Comparison of ENCODE assay signal across 28 cellular contexts in genomic region chr3:194474675-194475074, GRCh38. TPM values are rescaled to one million over a fixed set of nuclear protein-coding genes. Genes with fewer than 3 reads are reported as not detected.
DNase-seq lines count a peak whose midpoint lies in the region; ATAC-seq and TF ChIP-seq lines count a peak whose summit lies in the region.
"Had no signal": no experiment of that assay in that cellular context is flagged by ENCODE, and none has a peak within 500 bp of the region (broad histone marks: within the 10 kb centered on the region; RNA-seq: fewer than 3 reads in every experiment).

No MANE protein-coding gene starts in this region.

- no peak for TF ChIP-seq RAD21 in IMR-90 (IDR thresholded peaks at IDR 0.05; ENCODE audit: low read length)

- no peak overlapping the region for H2BK120ac ChIP-seq in IMR-90 (ENCODE audit: low read depth, low read length)

- no peaks in the 10 kb centered on the region for H3K27me3 ChIP-seq in IMR-90 (ENCODE audit: control insufficient read depth, insufficient read depth, low read length)
- H3K27me3 ChIP-seq: ascending aorta, heart left ventricle, pancreas, SJSA1, spleen had no signal

- no peak overlapping the region for H2BK15ac ChIP-seq in IMR-90 (ENCODE audit: low read depth, low read length)

- POLR2A ChIA-PET in IMR-90 (lab: Charles Lee; ENCODE audit: unreplicated experiment), result no interaction called here

- in situ Hi-C loops in IMR-90 (cut with MboI; ENCODE audit: low sequenced_read_pairs), result no loop called here

- dilution Hi-C loops in IMR-90 (cut with HindIII; ENCODE audit: low sequenced_read_pairs, unreplicated experiment), result no loop called here

- H3K27ac ChIP-seq in IMR-90 (ENCODE audit: insufficient read depth, low read length) (peak overlapping the region; percentile 66; the same call in 1 of the 2 replicates), mesodermal cell (ENCODE audit: low read depth, low read length, severe bottlenecking) (peak overlapping the region; percentile 18)
- H3K27ac ChIP-seq: A549, pancreas, SJSA1, spleen had no signal

- CTCF ChIA-PET in activated naive CD4-positive, alpha-beta T cell treated with anti-CD3 and anti-CD28 coated beads, Interleukin-2, amount 10 ng/mL, durations not matched to agents 7 days and 5 days (lab: Charles Lee), result interaction anchor here (0.9 to 4.9 kb wide), 6 partner anchors 9 to 121 kb away, joined by 3 to 35 read pairs (median 5); no protein-coding TSS in a partner anchor
- CTCF ChIA-PET in IMR-90 (lab: Yijun Ruan, JAX), result interaction anchor here (0.6 to 1.4 kb wide), 5 partner anchors 9 to 119 kb away, joined by 3 to 6 read pairs (median 3); no protein-coding TSS in a partner anchor

- H3K23ac ChIP-seq in IMR-90 (ENCODE audit: low read depth, low read length), result no peak overlapping the region

- no peak overlapping the region for H4K8ac ChIP-seq in IMR-90 (ENCODE audit: low read depth in 2 of 2, low read length in 2 of 2)

- peaks cover 18% of the 10 kb centered on the region for H3K9me1 ChIP-seq in IMR-90 (ENCODE audit: insufficient read depth, low read length)

- H3K36me3 Mint-ChIP-seq in activated naive CD4-positive, alpha-beta T cell treated with anti-CD3 and anti-CD28 coated beads, Interleukin-2, amount 50 U/mL, for 24 hours, result no peaks in the 10 kb centered on the region
- peaks cover 2% of the 10 kb centered on the region for H3K36me3 Mint-ChIP-seq in activated naive CD4-positive, alpha-beta T cell treated with anti-CD3 and anti-CD28 coated beads, Interleukin-2, amount 10 ng/mL, durations not matched to agents 7 days and 5 days

- ATAC-seq in IMR-90 (ENCODE audit: low read depth) (peak; percentile 41), GM21528 (IDR thresholded peaks at IDR 0.05; ENCODE audit: low FRiP score, unreplicated experiment) (no peak)
- ATAC-seq: K562, Panc1, pancreas had no signal

- peak overlapping the region; percentile 1 for H3K4me3 Mint-ChIP-seq in activated naive CD4-positive, alpha-beta T cell treated with anti-CD3 and anti-CD28 coated beads, Interleukin-2, amount 50 U/mL, for 24 hours
- no peak overlapping the region for H3K4me3 Mint-ChIP-seq in activated naive CD4-positive, alpha-beta T cell treated with anti-CD3 and anti-CD28 coated beads, Interleukin-2, amount 10 ng/mL, durations not matched to agents 7 days and 5 days
- H3K4me3 Mint-ChIP-seq: activated naive CD4-positive, alpha-beta T cell treated with anti-CD3 and anti-CD28 coated beads for 36 hours had no signal

- peak overlapping the region; percentile 80 for H3K18ac ChIP-seq in IMR-90 (ENCODE audit: low read depth, low read length)

- H4K5ac ChIP-seq in IMR-90 (ENCODE audit: low read depth, low read length), result 0 out of 2 replicates have a peak overlapping the region, but pooled peaks have one; percentile 66

- H3K4me1 ChIP-seq in IMR-90 (ENCODE audit: control insufficient read depth, insufficient read depth, low read length) (peaks cover 26% of the 10 kb centered on the region), mesodermal cell (ENCODE audit: control insufficient read depth, insufficient read depth, low read length, poor library complexity, severe bottlenecking) (no peaks in the 10 kb centered on the region)

- no CpG with 5 or more reads among the region's 7 CpGs for WGBS in IMR-90 (ENCODE audit: extremely low coverage in 2 of 2, insufficient read length in 1 of 2), 2 experiments
- 96% methylated on average over 5 of the region's 7 CpGs; no CpG with 5 or more reads in 1 of the 2 experiments for WGBS in mesodermal cell (ENCODE audit: insufficient coverage in 2 of 2), 2 experiments

- no peaks in the 10 kb centered on the region for H3K27me3 Mint-ChIP-seq in activated naive CD4-positive, alpha-beta T cell treated with anti-CD3 and anti-CD28 coated beads, Interleukin-2, amount 50 U/mL, for 24 hours
- H3K27me3 Mint-ChIP-seq in activated naive CD4-positive, alpha-beta T cell treated with anti-CD3 and anti-CD28 coated beads, Interleukin-2, amount 10 ng/mL, durations not matched to agents 7 days and 5 days, result no peaks in the 10 kb centered on the region

- DNase-seq in activated naive CD4-positive, alpha-beta T cell treated with anti-CD3 and anti-CD28 coated beads, Interleukin-2, amount 10 ng/mL, durations not matched to agents 7 days and 5 days, result no peak
- peak; percentile 44 for DNase-seq in IMR-90
- DNase-seq in astrocyte of the hippocampus (ENCODE audit: low read depth, low spot score), result peak; percentile 38
- no peak for DNase-seq in NCI-H2107 treated with DMSO at 0.1 percent for 48 hours (lab: John Stamatoyannopoulos, UW; ENCODE audit: unreplicated experiment)
- no peak for DNase-seq in effector CD8-positive, alpha-beta T cell (lab: John Stamatoyannopoulos, UW)
- DNase-seq: activated naive CD4-positive, alpha-beta T cell treated with anti-CD3 and anti-CD28 coated beads for 36 hours; central memory CD4-positive, alpha-beta T cell; COR-L47; DMS79; GF-D8; heart left ventricle; kidney glomerular epithelial cell; NCI-H1105; NCI-H187 treated with DMSO at 0.1 percent for 48 hours; NCI-H526; NK-92 treated with Interleukin-12 subunit alpha and Interleukin-12 subunit beta, amount 100 ng/mL, for 24 hours; pancreas; spleen; trophoblast cell had no signal

- H3K36me3 ChIP-seq in IMR-90 (ENCODE audit: control insufficient read depth, insufficient read depth, low read length) (peaks cover 11% of the 10 kb centered on the region), mesodermal cell (ENCODE audit: control insufficient read depth, insufficient read depth, low read length) (peaks cover 21% of the 10 kb centered on the region)
- H3K36me3 ChIP-seq: ascending aorta, pancreas had no signal

- no peak overlapping the region for H3K27ac Mint-ChIP-seq in activated naive CD4-positive, alpha-beta T cell treated with anti-CD3 and anti-CD28 coated beads, Interleukin-2, amount 50 U/mL, for 24 hours
- H3K27ac Mint-ChIP-seq in activated naive CD4-positive, alpha-beta T cell treated with anti-CD3 and anti-CD28 coated beads, Interleukin-2, amount 10 ng/mL, durations not matched to agents 7 days and 5 days, result no peak overlapping the region
- H3K27ac Mint-ChIP-seq: activated naive CD4-positive, alpha-beta T cell treated with anti-CD3 and anti-CD28 coated beads for 36 hours had no signal

- peaks cover 23% of the 10 kb centered on the region for H3K4me1 Mint-ChIP-seq in activated naive CD4-positive, alpha-beta T cell treated with anti-CD3 and anti-CD28 coated beads, Interleukin-2, amount 50 U/mL, for 24 hours
- peaks cover 6% of the 10 kb centered on the region for H3K4me1 Mint-ChIP-seq in activated naive CD4-positive, alpha-beta T cell treated with anti-CD3 and anti-CD28 coated beads, Interleukin-2, amount 10 ng/mL, durations not matched to agents 7 days and 5 days

- no TSS peak for BruUV-seq in IMR-90 (replicated peaks; lab: Mats Ljungman, UMichigan)

- no peak overlapping the region for H2AK5ac ChIP-seq in IMR-90 (ENCODE audit: low read depth, low read length)

- H2AFZ ChIP-seq in IMR-90 (replicated peaks; ENCODE audit: low read length, poor library complexity), result no peak overlapping the region

- peak overlapping the region; percentile 49 for H2BK5ac ChIP-seq in IMR-90 (ENCODE audit: low read depth, low read length, poor library complexity, severe bottlenecking)

- peak overlapping the region; percentile 66; the same call in 1 of the 2 replicates for H3K4me2 ChIP-seq in IMR-90 (ENCODE audit: low read depth, low read length)
- H3K4me2 ChIP-seq: A549 had no signal

- no peak overlapping the region for H2BK20ac ChIP-seq in IMR-90 (ENCODE audit: low read depth, low read length)

- H3K56ac ChIP-seq in IMR-90 (ENCODE audit: extremely low read depth, insufficient read depth, low read length), result no peak overlapping the region

- TF ChIP-seq CTCF in IMR-90 (conservative IDR thresholded peaks at IDR 0.05; ENCODE audit: low read depth, low read length), result no peak

- H4K91ac ChIP-seq in IMR-90 (ENCODE audit: insufficient read depth, low read depth, low read length), result no peak overlapping the region

- H3K4me3 ChIP-seq in IMR-90 (ENCODE audit: insufficient read depth, low read depth, low read length), result no peak overlapping the region
- H3K4me3 ChIP-seq in mesodermal cell (ENCODE audit: extremely low read depth, insufficient read depth, low read length, poor library complexity, severe bottlenecking), result no peak overlapping the region
- H3K4me3 ChIP-seq: A549, ascending aorta, heart left ventricle, K562, lung, pancreas, SJSA1, spleen had no signal

- H2AK9ac ChIP-seq in IMR-90 (replicated peaks; ENCODE audit: low read depth, low read length, poor library complexity), result no peak overlapping the region

- peaks cover 0 to 52% of the 10 kb centered on the region in 2 experiments; a peak in 2 of 4 replicates for H3K79me1 ChIP-seq in IMR-90 (ENCODE audit: low read depth in 1 of 2, low read length in 2 of 2)

- H3K9me3 Mint-ChIP-seq in activated naive CD4-positive, alpha-beta T cell treated with anti-CD3 and anti-CD28 coated beads, Interleukin-2, amount 50 U/mL, for 24 hours, result no peaks in the 10 kb centered on the region
- H3K9me3 Mint-ChIP-seq in activated naive CD4-positive, alpha-beta T cell treated with anti-CD3 and anti-CD28 coated beads, Interleukin-2, amount 10 ng/mL, durations not matched to agents 7 days and 5 days, result no peaks in the 10 kb centered on the region
- H3K9me3 Mint-ChIP-seq: activated naive CD4-positive, alpha-beta T cell treated with anti-CD3 and anti-CD28 coated beads for 36 hours had no signal

- 0 out of 2 replicates have a peak overlapping the region, but pooled peaks have one; percentile 37 for H3K4ac ChIP-seq in IMR-90 (ENCODE audit: low read depth, low read length)

- peaks cover 75% of the 10 kb centered on the region for H4K20me1 ChIP-seq in IMR-90 (ENCODE audit: insufficient read depth, low read length)

- intact Hi-C loops in IMR-90 (cut with micrococcal nuclease), result no loop called here

- no peaks in the 10 kb centered on the region for H3K9me3 ChIP-seq in IMR-90 (ENCODE audit: control insufficient read depth, insufficient read depth, low read length)
- no peaks in the 10 kb centered on the region for H3K9me3 ChIP-seq in mesodermal cell (ENCODE audit: control insufficient read depth, low read length)
- H3K9me3 ChIP-seq: A549, ascending aorta, heart left ventricle, pancreas, SJSA1, spleen had no signal

- no peak for TF ChIP-seq POLR2A in IMR-90 (IDR thresholded peaks at IDR 0.05; ENCODE audit: low read depth, low read length)

- no peak overlapping the region; the same call in 1 of the 2 replicates for H3K14ac ChIP-seq in IMR-90 (replicated peaks; ENCODE audit: low read depth, low read length)

- no peak overlapping the region for H3K9ac ChIP-seq in IMR-90 (ENCODE audit: low read depth, low read length)

TF ChIP-seq in IMR-90, 13 proteins besides CTCF, POLR2A, EP300 and RAD21 (continues in another document):
- TF ChIP-seq MAZ (IDR thresholded peaks at IDR 0.05; ENCODE audit: borderline replicate concordance, low read depth, low read length) (no peak), CEBPB (IDR thresholded peaks at IDR 0.05; ENCODE audit: low read depth, low read length) (peak; percentile 25; the same call in 1 of the 2 replicates), RCOR1 (IDR thresholded peaks at IDR 0.05; ENCODE audit: insufficient replicate concordance, low read length) (no peak)

RNA-seq across cellular contexts. Expression of gene ATP13A3, which starts 12.1 kb away (rescaled TPM):
- 154 and 284 TPM in 2 replicates for total RNA-seq in IMR-90 (2012; rRNA removed)
- 37.5 and 48.1 TPM in 2 replicates for polyA plus RNA-seq in IMR-90 (2012; rRNA removed)
- 11.9 and 18.2 TPM in 2 replicates for polyA plus RNA-seq in IMR-90 (2012; cell fraction: cytosol; rRNA removed)
- 8.3 and 70.9 TPM in 2 replicates for polyA plus RNA-seq in IMR-90 (2012; cell fraction: nucleus; rRNA removed; ENCODE audit: low replicate concordance)
- polyA plus RNA-seq in mesodermal cell (2013, experiment 1 of 2), result 46.0 TPM
- polyA plus RNA-seq in mesodermal cell (2013, experiment 2 of 2), result 43.5 TPM

Comparison
In these comparisons a context has a peak if more than half of its experiments do, and no peak if none do; other contexts are left out.
1. DNase-seq: peak in IMR-90 (single experiment) and astrocyte of the hippocampus (single experiment); none in activated naive CD4-positive, alpha-beta T cell treated with anti-CD3 and anti-CD28 coated beads, Interleukin-2, amount 10 ng/mL, durations not matched to agents 7 days and 5 days (single experiment), NCI-H2107 treated with DMSO at 0.1 percent for 48 hours (single experiment) and effector CD8-positive, alpha-beta T cell (single experiment).